ENCODE assay signal across 27 cellular contexts in the genomic region with DNA sequence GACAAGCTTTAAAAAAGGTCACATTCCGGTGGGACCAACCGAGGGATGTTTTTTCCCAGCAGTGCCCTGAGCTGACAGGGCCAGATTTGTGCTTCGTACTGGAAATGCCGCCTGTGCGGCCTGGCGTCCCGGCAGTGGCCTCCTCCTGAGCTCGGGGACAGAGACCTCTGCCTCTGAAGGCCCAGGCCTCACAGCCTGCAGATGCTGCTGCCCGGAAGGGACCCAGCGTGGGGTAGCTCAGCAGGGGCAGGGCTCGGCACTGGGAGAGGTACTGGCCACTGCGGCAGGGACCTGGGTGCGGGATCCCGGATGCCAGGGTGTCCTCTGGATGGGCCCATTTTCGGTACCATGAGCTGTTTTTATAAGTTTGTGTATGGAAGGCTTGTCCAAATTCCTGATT. TPM values are rescaled to one million over a fixed set of nuclear protein-coding genes. Genes with fewer than 3 reads are reported as not detected.
DNase-seq lines count a peak whose midpoint lies in the region; TF ChIP-seq lines count a peak whose summit lies in the region.
"Had no signal": no experiment of that assay in that cellular context is flagged by ENCODE, and none has a peak within 500 bp of the region (broad histone marks: within the 10 kb centered on the region; RNA-seq: fewer than 3 reads in every experiment).

No MANE protein-coding gene starts in this region.

- no peaks in the 10 kb centered on the region for H3K9me3 Mint-ChIP-seq in activated naive CD4-positive, alpha-beta T cell treated with anti-CD3 and anti-CD28 coated beads, Interleukin-2, amount 10 ng/mL, durations not matched to agents 7 days and 5 days

- no peak for DNase-seq in MM.1S
- DNase-seq in esophagus squamous epithelium (lab: John Stamatoyannopoulos, UW), result no peak
- no peak for DNase-seq in mesenchymal stem cell
- DNase-seq in activated naive CD4-positive, alpha-beta T cell treated with anti-CD3 and anti-CD28 coated beads, Interleukin-2, amount 10 ng/mL, durations not matched to agents 7 days and 5 days, result no peak
- DNase-seq in NCI-H146 treated with DMSO at 0.1 percent for 48 hours (lab: John Stamatoyannopoulos, UW; ENCODE audit: unreplicated experiment), result no peak
- no peak for DNase-seq in NCI-H345 (lab: John Stamatoyannopoulos, UW)
- no peak for DNase-seq in NCI-H510A (lab: John Stamatoyannopoulos, UW)
- DNase-seq: activated CD4-positive, alpha-beta T cell treated with anti-CD3 and anti-CD28 coated beads for 36 hours; activated CD8-positive, alpha-beta memory T cell treated with anti-CD3 and anti-CD28 coated beads for 24 hours; activated naive CD4-positive, alpha-beta T cell; activated T-cell treated with anti-CD3 and anti-CD28 coated beads, Interleukin-2, amount 50 U/mL, for 1 hour; cerebellar nuclear complex; gastrocnemius medialis; HCEC 1CT; islet precursor cell; Kasumi-1; NCI-H187 treated with DMSO at 0.1 percent for 48 hours; NCI-H69; stimulated activated CD4-positive, alpha-beta T cell treated with anti-CD3 and anti-CD28 coated beads, Interleukin-4, amount 100 ng/mL, for 1 hour; stimulated activated naive CD4-positive, alpha-beta T cell; T-helper 17 cell had no signal

- no peak overlapping the region for H2BK5ac ChIP-seq in mesenchymal stem cell (ENCODE audit: low read depth, low read length, poor library complexity, severe bottlenecking)

- intact Hi-C loops in esophagus squamous epithelium (cut with DNase I), result no loop called here

- CTCF ChIA-PET in activated naive CD4-positive, alpha-beta T cell treated with anti-CD3 and anti-CD28 coated beads, Interleukin-2, amount 10 ng/mL, durations not matched to agents 7 days and 5 days (lab: Charles Lee), result no interaction called here

- no peaks in the 10 kb centered on the region for H3K36me3 Mint-ChIP-seq in activated naive CD4-positive, alpha-beta T cell treated with anti-CD3 and anti-CD28 coated beads, Interleukin-2, amount 10 ng/mL, durations not matched to agents 7 days and 5 days
- H3K36me3 Mint-ChIP-seq: CD14-positive monocyte had no signal

- H3K27me3 Mint-ChIP-seq in activated naive CD4-positive, alpha-beta T cell treated with anti-CD3 and anti-CD28 coated beads, Interleukin-2, amount 10 ng/mL, durations not matched to agents 7 days and 5 days, result no peaks in the 10 kb centered on the region
- H3K27me3 Mint-ChIP-seq: activated CD4-positive, alpha-beta T cell treated with anti-CD3 and anti-CD28 coated beads for 36 hours had no signal

- TF ChIP-seq CTCF in MM.1S (IDR thresholded peaks at IDR 0.05; ENCODE audit: low read length) (no peak), esophagus squamous epithelium (IDR thresholded peaks at IDR 0.05) (no peak)

- no peaks in the 10 kb centered on the region for H3K9me3 ChIP-seq in MM.1S (replicated peaks; ENCODE audit: insufficient read depth, low read length)
- no peaks in the 10 kb centered on the region for H3K9me3 ChIP-seq in esophagus squamous epithelium
- no peaks in the 10 kb centered on the region for H3K9me3 ChIP-seq in mesenchymal stem cell (ENCODE audit: control insufficient read depth, low read length)
- peaks cover 0 to 3% (median 0%) of the 10 kb centered on the region in 5 donors for H3K9me3 ChIP-seq in subcutaneous abdominal adipose tissue (ENCODE audit: control insufficient read depth in 5 of 5, low read length in 5 of 5)
- H3K9me3 ChIP-seq: gastrocnemius medialis, tibial nerve had no signal

- H3K18ac ChIP-seq in mesenchymal stem cell (ENCODE audit: low read depth in 1 of 2, low read length in 2 of 2), result no peak overlapping the region

- no peak for TF ChIP-seq POLR2A in esophagus squamous epithelium (IDR thresholded peaks at IDR 0.05)

- H3K79me2 ChIP-seq in MM.1S (ENCODE audit: low read length), result no peaks in the 10 kb centered on the region

- no peak overlapping the region for H4K8ac ChIP-seq in mesenchymal stem cell (ENCODE audit: low read length)

- no peaks in the 10 kb centered on the region for H3F3A ChIP-seq in MM.1S (ENCODE audit: insufficient read depth, low read length)

- H3K4me1 ChIP-seq in MM.1S (ENCODE audit: low read length) (no peaks in the 10 kb centered on the region), esophagus squamous epithelium (peaks cover 0 to 7% (median 0%) of the 10 kb centered on the region in 3 donors), mesenchymal stem cell (ENCODE audit: control insufficient read depth, insufficient read depth, low read depth, low read length) (no peaks in the 10 kb centered on the region), subcutaneous abdominal adipose tissue (ENCODE audit: control insufficient read depth in 5 of 5, insufficient read depth in 5 of 5, low read length in 5 of 5) (peaks cover 0 to 10% (median 4%) of the 10 kb centered on the region in 5 donors)
- H3K4me1 ChIP-seq: gastrocnemius medialis had no signal

- WGBS in esophagus squamous epithelium, 2 donors, result 80% methylated on average over 2 of the region's 15 CpGs; no CpG with 5 or more reads in 1 of the 2 donors
- WGBS in mesenchymal stem cell, result 75% methylated on average over 15 of the region's 15 CpGs

- H3K27ac ChIP-seq in MM.1S (ENCODE audit: low read length), result no peak overlapping the region
- no peak overlapping the region for H3K27ac ChIP-seq in esophagus squamous epithelium
- no peak overlapping the region for H3K27ac ChIP-seq in mesenchymal stem cell (ENCODE audit: low read length, poor library complexity, severe bottlenecking)
- H3K27ac ChIP-seq in subcutaneous abdominal adipose tissue (ENCODE audit: low read depth, low read length), result no peak overlapping the region
- H3K27ac ChIP-seq: gastrocnemius medialis, tibial nerve had no signal

- H4K91ac ChIP-seq in mesenchymal stem cell (ENCODE audit: low read length), result no peak overlapping the region

- no peak overlapping the region for H3K4me3 Mint-ChIP-seq in activated naive CD4-positive, alpha-beta T cell treated with anti-CD3 and anti-CD28 coated beads, Interleukin-2, amount 10 ng/mL, durations not matched to agents 7 days and 5 days
- H3K4me3 Mint-ChIP-seq: activated CD4-positive, alpha-beta T cell treated with anti-CD3 and anti-CD28 coated beads for 36 hours; T-helper 17 cell had no signal

- no peak overlapping the region for H2AK5ac ChIP-seq in mesenchymal stem cell (ENCODE audit: low read length, severe bottlenecking)

- H4K20me1 ChIP-seq in MM.1S (ENCODE audit: insufficient read depth, low read length), result no peaks in the 10 kb centered on the region

- H3K4ac ChIP-seq in mesenchymal stem cell (ENCODE audit: low read depth in 1 of 2, low read length in 2 of 2), result no peak overlapping the region

- no peak overlapping the region for H2BK15ac ChIP-seq in mesenchymal stem cell (ENCODE audit: low read depth, poor library complexity, severe bottlenecking)

- H3K14ac ChIP-seq in mesenchymal stem cell (ENCODE audit: low read length in 2 of 2), result no peak overlapping the region

- H3K4me3 ChIP-seq in MM.1S (ENCODE audit: low read length), result no peak overlapping the region
- peak overlapping the region in 3 of 4 donors; percentile 15 to 58 (median 30) for H3K4me3 ChIP-seq in esophagus squamous epithelium
- H3K4me3 ChIP-seq in mesenchymal stem cell (ENCODE audit: insufficient read depth in 1 of 2, low read depth in 1 of 2, low read length in 2 of 2), result peak overlapping the region in 1 of 2 experiments; percentile 79
- H3K4me3 ChIP-seq in subcutaneous abdominal adipose tissue (ENCODE audit: low read depth in 1 of 5, low read length in 5 of 5), result peak overlapping the region; percentile 54 to 63 (median 61)

- H3K27me3 ChIP-seq in MM.1S (replicated peaks; ENCODE audit: insufficient read depth, low read length), result peaks cover 66% of the 10 kb centered on the region
- peaks cover 0 to 72% (median 0%) of the 10 kb centered on the region in 4 donors for H3K27me3 ChIP-seq in esophagus squamous epithelium
- peaks cover 9 to 43% of the 10 kb centered on the region in 2 experiments for H3K27me3 ChIP-seq in mesenchymal stem cell (ENCODE audit: control insufficient read depth in 1 of 2, insufficient read depth in 1 of 2, low read length in 2 of 2)
- peaks cover 14 to 39% (median 30%) of the 10 kb centered on the region in 5 donors for H3K27me3 ChIP-seq in subcutaneous abdominal adipose tissue (ENCODE audit: control insufficient read depth in 5 of 5, insufficient read depth in 4 of 5, low read length in 5 of 5)

- H3K36me3 ChIP-seq in MM.1S (replicated peaks; ENCODE audit: insufficient read depth, low read length) (no peaks in the 10 kb centered on the region), esophagus squamous epithelium (no peaks in the 10 kb centered on the region), mesenchymal stem cell (ENCODE audit: control insufficient read depth in 1 of 2, insufficient read depth in 2 of 2, low read depth in 1 of 2, low read length in 2 of 2) (no peaks in the 10 kb centered on the region), subcutaneous abdominal adipose tissue (ENCODE audit: control insufficient read depth in 5 of 5, insufficient read depth in 5 of 5, low read length in 5 of 5) (no peaks in the 10 kb centered on the region)
- H3K36me3 ChIP-seq: gastrocnemius medialis, tibial nerve had no signal

- no peaks in the 10 kb centered on the region for H3K9me2 ChIP-seq in MM.1S (replicated peaks; ENCODE audit: insufficient read depth, low read length)

- no peak overlapping the region for H2BK120ac ChIP-seq in mesenchymal stem cell (ENCODE audit: low read depth, low read length)

- H3K4me2 ChIP-seq in MM.1S (ENCODE audit: low read depth, low read length), result peak overlapping the region; percentile 47; the same call in 1 of the 2 replicates
- H3K4me2 ChIP-seq in mesenchymal stem cell (ENCODE audit: low read length, poor library complexity, severe bottlenecking), result peak overlapping the region; percentile 13

- no peak overlapping the region for H2BK12ac ChIP-seq in mesenchymal stem cell (ENCODE audit: low read length in 2 of 2)

- H3K79me1 ChIP-seq in mesenchymal stem cell (replicated peaks; ENCODE audit: low read length, poor library complexity, severe bottlenecking), result no peaks in the 10 kb centered on the region

- H2AFZ ChIP-seq in MM.1S (ENCODE audit: low read length) (no peak overlapping the region), mesenchymal stem cell (ENCODE audit: low read depth, low read length) (no peak overlapping the region)

- no peak overlapping the region for H3K9ac ChIP-seq in MM.1S (ENCODE audit: low read length)
- peak overlapping the region; percentile 82 for H3K9ac ChIP-seq in mesenchymal stem cell (ENCODE audit: low read length)
- no peak overlapping the region for H3K9ac ChIP-seq in subcutaneous abdominal adipose tissue (ENCODE audit: low read length in 5 of 5)

- H3K4me1 Mint-ChIP-seq in activated naive CD4-positive, alpha-beta T cell treated with anti-CD3 and anti-CD28 coated beads, Interleukin-2, amount 10 ng/mL, durations not matched to agents 7 days and 5 days, result no peaks in the 10 kb centered on the region
- H3K4me1 Mint-ChIP-seq: activated CD4-positive, alpha-beta T cell treated with anti-CD3 and anti-CD28 coated beads for 36 hours; CD14-positive monocyte; T-helper 17 cell had no signal

- no peak overlapping the region for H3K27ac Mint-ChIP-seq in activated naive CD4-positive, alpha-beta T cell treated with anti-CD3 and anti-CD28 coated beads, Interleukin-2, amount 10 ng/mL, durations not matched to agents 7 days and 5 days
- H3K27ac Mint-ChIP-seq: activated CD4-positive, alpha-beta T cell treated with anti-CD3 and anti-CD28 coated beads for 36 hours; CD14-positive monocyte; T-helper 17 cell had no signal

- no peak overlapping the region for H3K23ac ChIP-seq in mesenchymal stem cell (ENCODE audit: low read length in 2 of 2)

RNA-seq across cellular contexts. Expression of a gene that starts 52.4 kb away (rescaled TPM):
- under 1 TPM; 0.19 to 0.92 (median 0.54) TPM for total RNA-seq in esophagus squamous epithelium
- 1.2 TPM for polyA plus RNA-seq in mesenchymal stem cell (2013, experiment 1 of 2)
- 1.6 TPM for polyA plus RNA-seq in mesenchymal stem cell (2013, experiment 2 of 2)
- total RNA-seq: myocyte, RPMI7951, T-helper 17 cell had no signal
- polyA plus RNA-seq: aorta, CD14-positive monocyte had no signal
